Comparison of ENCODE assay signal across 1 cellular context in the genomic region with DNA sequence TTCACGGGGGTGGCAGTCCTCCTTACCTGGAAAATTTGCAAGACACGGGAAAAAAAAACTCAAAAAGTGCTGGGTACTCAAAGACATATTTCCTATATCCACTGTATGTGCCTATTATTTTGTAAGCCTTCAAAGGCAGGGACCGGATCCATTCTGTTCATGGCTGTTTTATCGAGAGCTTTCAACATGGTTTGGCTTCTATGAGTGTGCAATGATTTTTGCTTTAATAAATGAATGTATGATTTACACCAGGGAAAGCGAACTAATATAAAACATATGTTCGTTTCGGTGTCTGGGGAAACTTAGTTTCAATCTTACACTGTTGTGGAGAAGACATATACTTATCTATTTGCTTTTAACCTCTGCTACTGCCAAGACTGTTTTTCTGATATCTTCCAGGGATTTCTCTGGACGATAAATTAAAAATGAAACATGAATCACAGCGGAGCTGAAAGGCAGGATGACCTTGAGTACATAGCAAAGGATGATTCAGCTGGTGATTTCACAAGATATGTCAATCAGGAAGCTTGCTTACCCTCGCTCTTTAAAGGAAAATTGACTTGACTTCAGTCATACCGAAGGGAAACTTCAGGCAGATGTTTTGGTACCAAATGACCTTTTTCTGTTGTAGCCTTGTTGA.
TF ChIP-seq lines count a peak whose summit lies in the region.

No MANE protein-coding gene starts in this region.

TF ChIP-seq in HepG2, 621 proteins besides CTCF, POLR2A, EP300 and RAD21:
- TF ChIP-seq, protein P1, sequence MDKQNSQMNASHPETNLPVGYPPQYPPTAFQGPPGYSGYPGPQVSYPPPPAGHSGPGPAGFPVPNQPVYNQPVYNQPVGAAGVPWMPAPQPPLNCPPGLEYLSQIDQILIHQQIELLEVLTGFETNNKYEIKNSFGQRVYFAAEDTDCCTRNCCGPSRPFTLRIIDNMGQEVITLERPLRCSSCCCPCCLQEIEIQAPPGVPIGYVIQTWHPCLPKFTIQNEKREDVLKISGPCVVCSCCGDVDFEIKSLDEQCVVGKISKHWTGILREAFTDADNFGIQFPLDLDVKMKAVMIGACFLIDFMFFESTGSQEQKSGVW (CRISPR knock-in tag; IDR thresholded peaks at IDR 0.05; ENCODE audit: borderline replicate concordance) = no peak
- peak; percentile 57; the same call in 1 of the 2 replicates for TF ChIP-seq RFX5 (IDR thresholded peaks at IDR 0.05; ENCODE audit: low read depth, low read length)
- TF ChIP-seq FOSL2 (CRISPR knock-in tag; IDR thresholded peaks at IDR 0.05) = peak; percentile 59; the same call in 1 of the 2 replicates
- TF ChIP-seq ZNF468 (CRISPR knock-in tag; IDR thresholded peaks at IDR 0.05) = no peak
- peak; percentile 40; the same call in 1 of the 2 replicates for TF ChIP-seq CEBPB (IDR thresholded peaks at IDR 0.05; ENCODE audit: borderline replicate concordance, low read depth, low read length)
